Comparison of ENCODE assay signal across 8 cellular contexts in the genomic region with DNA sequence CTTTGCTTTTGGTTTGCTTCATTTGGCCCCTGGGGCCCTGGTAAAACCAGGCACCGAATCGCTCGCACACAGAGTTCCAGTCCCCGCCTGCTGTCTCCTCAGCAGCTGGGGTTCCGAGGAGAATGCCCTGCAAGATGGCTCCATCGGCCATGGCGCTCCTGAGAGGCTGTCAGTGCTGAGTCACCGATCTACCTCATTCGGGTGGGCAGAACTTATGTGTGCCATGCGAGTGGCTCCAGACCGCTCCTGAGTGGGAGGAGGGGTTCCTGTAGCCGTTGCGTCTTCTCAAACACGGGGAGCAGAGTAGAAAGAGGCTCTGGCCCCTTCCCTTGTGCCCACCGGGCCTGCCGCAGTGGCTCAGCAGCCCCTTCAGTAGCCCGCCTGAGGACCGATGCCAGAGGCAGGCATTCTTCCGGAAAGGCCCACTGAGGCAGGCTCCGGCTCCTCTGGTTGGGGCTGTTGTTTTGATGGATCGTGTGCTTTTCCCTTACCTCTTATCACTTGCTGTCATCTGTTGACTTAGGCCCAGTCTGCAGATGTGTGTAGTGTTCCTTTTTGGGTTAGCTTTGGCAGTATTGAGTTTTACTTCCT. TPM values are rescaled to one million over a fixed set of nuclear protein-coding genes. Genes with fewer than 3 reads are reported as not detected.
DNase-seq lines count a peak whose midpoint lies in the region; TF ChIP-seq lines count a peak whose summit lies in the region.

No MANE protein-coding gene starts in this region.

- 9% methylated on average over 15 of the region's 21 CpGs for WGBS in mammary epithelial cell (ENCODE audit: low coverage, missing lambda C conversion rate)

- no TSS peak for BruUV-seq in mammary epithelial cell (replicated peaks; lab: Mats Ljungman, UMichigan)

- CTCF ChIA-PET in mammary epithelial cell (lab: Charles Lee; ENCODE audit: low non-redundant PET), result no interaction called here

- peak overlapping the region; percentile 93 for H3K27ac ChIP-seq in VCaP
- peak overlapping the region; percentile 59 for H3K27ac ChIP-seq in mammary epithelial cell (ENCODE audit: insufficient read depth, low read depth, low read length)

- in situ Hi-C loops in KBM-7 (cut with MboI; ENCODE audit: low pct_unique_long_range_greater_than_20kb, low sequenced_read_pairs) (no loop called here), mammary epithelial cell (cut with MboI; ENCODE audit: low sequenced_read_pairs in 2 of 2) (no loop called here)

- TF ChIP-seq CTCF in AG10803 (conservative IDR thresholded peaks at IDR 0.05; ENCODE audit: low read length) (no peak), VCaP (conservative IDR thresholded peaks at IDR 0.05) (no peak), mammary epithelial cell (conservative IDR thresholded peaks at IDR 0.05 in 1 of 2, IDR thresholded peaks at IDR 0.05 in 1 of 2; ENCODE audit: extremely low read depth in 1 of 2, insufficient read depth in 1 of 2, low read depth in 1 of 2, low read length in 2 of 2) (no peak)

- H3K9ac ChIP-seq in mammary epithelial cell (ENCODE audit: insufficient read depth, low read length), result peak overlapping the region; percentile 76

- no peaks in the 10 kb centered on the region for H4K20me1 ChIP-seq in mammary epithelial cell (ENCODE audit: insufficient read depth, low read length)

- H3K4me2 ChIP-seq in mammary epithelial cell (ENCODE audit: insufficient read depth, low read depth, low read length), result peak overlapping the region; percentile 97

- H3K27me3 ChIP-seq in mammary epithelial cell (ENCODE audit: insufficient read depth, low read length), result no peaks in the 10 kb centered on the region

- DNase-seq in AG10803 (ENCODE audit: low read depth) (peak; percentile 75), GM19238 (ENCODE audit: insufficient read length, low spot score) (peak; percentile 66), KBM-7 (peak; percentile 65), mammary epithelial cell (peak; percentile 77), left kidney (ENCODE audit: low read depth, low spot score) (peak; percentile 60), NCI-H187 treated with DMSO at 0.1 percent for 48 hours (lab: John Stamatoyannopoulos, UW) (no peak)
- peak; percentile 69 to 85 for DNase-seq in stimulated activated CD4-positive, alpha-beta T cell treated with anti-CD3 and anti-CD28 coated beads, Interleukin-4, amount 100 ng/mL, for 4 hours

- no peaks in the 10 kb centered on the region for H3K36me3 ChIP-seq in mammary epithelial cell (ENCODE audit: insufficient read depth, low read length)

- peak overlapping the region; percentile 97 for H2AFZ ChIP-seq in mammary epithelial cell (ENCODE audit: low read depth, low read length)

- intact Hi-C loops in mammary epithelial cell (cut with micrococcal nuclease), result loop anchor here (5.0 kb wide), 1 partner anchor 121 kb away; no protein-coding TSS in a partner anchor

- H3K4me3 ChIP-seq in AG10803 (ENCODE audit: low read length) (peak overlapping the region; percentile 95), mammary epithelial cell (replicated peaks in 1 of 3; ENCODE audit: insufficient read depth in 1 of 3, low read depth in 2 of 3, low read length in 3 of 3) (peak overlapping the region; percentile 83 to 98 (median 94))

- dilution Hi-C loops in mammary epithelial cell (cut with HindIII; ENCODE audit: low sequenced_read_pairs), result no loop called here

- H3K9me3 ChIP-seq in mammary epithelial cell (replicated peaks; ENCODE audit: insufficient read depth, low read length), result no peaks in the 10 kb centered on the region

- peaks cover 60% of the 10 kb centered on the region for H3K79me2 ChIP-seq in mammary epithelial cell (ENCODE audit: insufficient read depth, low read length)

- peaks cover 18% of the 10 kb centered on the region for H3K4me1 ChIP-seq in mammary epithelial cell (ENCODE audit: insufficient read depth, low read length)

RNA-seq across cellular contexts. Expression of a gene that starts 0.9 kb away (rescaled TPM):
- 10 to 100 TPM; 44.0 to 56.3 TPM for total RNA-seq in mammary epithelial cell
- 29.7 TPM for polyA plus RNA-seq in mammary epithelial cell
- 44.2 TPM for polyA minus RNA-seq in mammary epithelial cell

RNA-seq across cellular contexts. Expression of a gene that starts 6.2 kb away (rescaled TPM):
- 10 to 100 TPM; 62.5 to 77.0 TPM for total RNA-seq in mammary epithelial cell
- polyA plus RNA-seq in mammary epithelial cell, result 61.2 TPM
- 56.1 TPM for polyA minus RNA-seq in mammary epithelial cell

RNA-seq across cellular contexts. Expression of a gene that starts 15.3 kb away (rescaled TPM):
- 10 to 100 TPM in 1 of 2 donors, 1 to 10 TPM in 1; 8.4 to 22.0 TPM for total RNA-seq in mammary epithelial cell
- polyA plus RNA-seq in mammary epithelial cell, result 3.9 TPM
- polyA minus RNA-seq in mammary epithelial cell, result 0.36 TPM

RNA-seq across cellular contexts. Expression of a gene that starts 22.9 kb away (rescaled TPM):
- total RNA-seq in mammary epithelial cell, result not detected
- not detected for polyA plus RNA-seq in mammary epithelial cell
- not detected for polyA minus RNA-seq in mammary epithelial cell

RNA-seq across cellular contexts. Expression of a gene that starts 46.2 kb away (rescaled TPM):
- not detected for total RNA-seq in mammary epithelial cell
- polyA plus RNA-seq in mammary epithelial cell, result not detected
- not detected for polyA minus RNA-seq in mammary epithelial cell
